In genomic region chr16:85458952-85459351, GRCh38 we compare ENCODE assay signal across 19 cellular contexts.
DNase-seq lines count a peak whose midpoint lies in the region; ATAC-seq and TF ChIP-seq lines count a peak whose summit lies in the region.
"Had no signal": no experiment of that assay in that cellular context is flagged by ENCODE, and none has a peak within 500 bp of the region (broad histone marks: within the 10 kb centered on the region; RNA-seq: fewer than 3 reads in every experiment).

No MANE protein-coding gene starts in this region.

- peak overlapping the region; percentile 52 to 58 for H3K27ac ChIP-seq in testis
- H3K27ac ChIP-seq: neural progenitor cell, PC-9 had no signal

- no peak overlapping the region for H3K4me3 ChIP-seq in testis
- H3K4me3 ChIP-seq: neural progenitor cell, PC-9, tibial nerve had no signal

- H3K9me3 ChIP-seq in testis = no peaks in the 10 kb centered on the region
- H3K9me3 ChIP-seq: tibial nerve had no signal

- peak; percentile 43 for ATAC-seq in left ventricle myocardium superior
- ATAC-seq in GM18520 (IDR thresholded peaks at IDR 0.05; ENCODE audit: unreplicated experiment) = no peak
- ATAC-seq: CD8-positive, alpha-beta T cell; T-cell had no signal

- DNase-seq in NCI-H2081 (lab: John Stamatoyannopoulos, UW) (peak; percentile 46 to 83), NCI-H2081 treated with DMSO at 0.1 percent for 48 hours (lab: John Stamatoyannopoulos, UW) (no peak), NCI-H2196 (lab: John Stamatoyannopoulos, UW; ENCODE audit: unreplicated experiment) (peak; percentile 63), left ventricle myocardium superior (peak; percentile 42), testis (no peak), epidermal melanocyte (ENCODE audit: insufficient read length, low spot score) (no peak), HCEC 1CT (no peak)
- DNase-seq: activated CD8-positive, alpha-beta memory T cell treated with anti-CD3 and anti-CD28 coated beads for 24 hours; amniotic stem cell; CD8-positive, alpha-beta T cell; immature natural killer cell; mesendoderm; PC-9; stimulated activated CD4-positive, alpha-beta T cell treated with anti-CD3 and anti-CD28 coated beads, Interleukin-4, amount 100 ng/mL, for 4 hours; T-cell; WERI-Rb-1 had no signal

- TF ChIP-seq CTCF in testis (IDR thresholded peaks at IDR 0.05) = no peak

- intact Hi-C loops in left ventricle myocardium superior (cut with micrococcal nuclease) (no loop called here), testis (cut with DNase I; ENCODE audit: low total_unique reads) (no loop called here)

- WGBS in testis, 2 donors = 64 to 79% methylated on average over 11 of the region's 11 CpGs

- H3K36me3 ChIP-seq in testis (ENCODE audit: low read depth, missing control alignments) = no peaks in the 10 kb centered on the region
- H3K36me3 ChIP-seq: neural progenitor cell, tibial nerve, WERI-Rb-1 had no signal

- no peaks in the 10 kb centered on the region for H3K27me3 ChIP-seq in testis

- no peak for TF ChIP-seq POLR2A in testis (IDR thresholded peaks at IDR 0.05)

- H3K4me1 ChIP-seq in testis = peaks cover 91% of the 10 kb centered on the region

Comparison
In these comparisons a context has a peak if more than half of its experiments do, and no peak if none do; other contexts are left out.
1. DNase-seq: peak in NCI-H2081 (2 of 2), NCI-H2196 (single experiment) and left ventricle myocardium superior (single experiment); none in NCI-H2081 treated with DMSO at 0.1 percent for 48 hours (single experiment), testis (single experiment), epidermal melanocyte (single experiment) and HCEC 1CT (single experiment).